ENCODE assay signal across 1 cellular context in the genomic region with DNA sequence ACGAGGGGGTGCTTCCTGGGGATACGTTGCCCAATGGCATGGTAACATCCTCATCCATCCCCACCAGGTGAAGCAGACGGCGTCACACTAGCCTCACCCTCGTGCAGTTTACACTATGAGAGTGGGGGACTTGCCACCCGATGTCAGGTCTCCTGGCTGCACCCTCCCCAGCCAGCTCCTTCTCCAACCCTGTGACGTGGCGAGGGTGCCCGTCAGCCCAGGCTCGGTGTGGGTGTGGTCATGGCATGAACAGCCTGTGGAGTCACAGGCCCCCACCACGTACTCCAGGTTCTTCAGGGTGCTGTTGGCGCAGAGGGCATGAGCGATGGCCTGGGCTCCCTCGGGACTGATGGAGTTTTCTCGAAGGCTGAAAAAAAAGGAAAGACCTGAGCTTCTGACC.
TF ChIP-seq lines count a peak whose summit lies in the region.

No MANE protein-coding gene starts in this region.

TF ChIP-seq in H1, 55 proteins besides CTCF, POLR2A, EP300 and RAD21:
- TF ChIP-seq GABPA (IDR thresholded peaks at IDR 0.05; ENCODE audit: borderline replicate concordance, insufficient read depth, low read length) (no peak), TEAD4 (IDR thresholded peaks at IDR 0.05; ENCODE audit: low read depth, low read length) (no peak), SIRT6 (IDR thresholded peaks at IDR 0.05; ENCODE audit: low read length) (no peak), TCF12 (IDR thresholded peaks at IDR 0.05; ENCODE audit: low read depth, low read length) (no peak), JUN (IDR thresholded peaks at IDR 0.05; ENCODE audit: low read depth, low read length) (no peak), RBBP5 (IDR thresholded peaks at IDR 0.05; ENCODE audit: borderline replicate concordance, low read depth, low read length) (no peak), JUND (IDR thresholded peaks at IDR 0.05; ENCODE audit: low read length) (no peak), SP4 (IDR thresholded peaks at IDR 0.05; ENCODE audit: low read length) (no peak), POLR2AphosphoS5 (IDR thresholded peaks at IDR 0.05; ENCODE audit: low read depth, low read length) (no peak), NRF1 (IDR thresholded peaks at IDR 0.05; ENCODE audit: low read depth, low read length) (no peak), KDM1A (IDR thresholded peaks at IDR 0.05; ENCODE audit: borderline replicate concordance, low read length) (no peak), CHD1 (IDR thresholded peaks at IDR 0.05; ENCODE audit: low read depth, low read length) (no peak), TAF7 (optimal IDR thresholded peaks at IDR 0.05; ENCODE audit: borderline replicate concordance, low read depth, low read length) (no peak), FOSL1 (IDR thresholded peaks at IDR 0.05; ENCODE audit: insufficient read depth, low read depth, low read length) (no peak), BRCA1 (IDR thresholded peaks at IDR 0.05; ENCODE audit: low read depth, low read length) (no peak)
- TF ChIP-seq, protein P1, sequence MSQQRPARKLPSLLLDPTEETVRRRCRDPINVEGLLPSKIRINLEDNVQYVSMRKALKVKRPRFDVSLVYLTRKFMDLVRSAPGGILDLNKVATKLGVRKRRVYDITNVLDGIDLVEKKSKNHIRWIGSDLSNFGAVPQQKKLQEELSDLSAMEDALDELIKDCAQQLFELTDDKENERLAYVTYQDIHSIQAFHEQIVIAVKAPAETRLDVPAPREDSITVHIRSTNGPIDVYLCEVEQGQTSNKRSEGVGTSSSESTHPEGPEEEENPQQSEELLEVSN (IDR thresholded peaks at IDR 0.05): no peak
